8 cellular contexts compared by ENCODE assay signal in the genomic region with DNA sequence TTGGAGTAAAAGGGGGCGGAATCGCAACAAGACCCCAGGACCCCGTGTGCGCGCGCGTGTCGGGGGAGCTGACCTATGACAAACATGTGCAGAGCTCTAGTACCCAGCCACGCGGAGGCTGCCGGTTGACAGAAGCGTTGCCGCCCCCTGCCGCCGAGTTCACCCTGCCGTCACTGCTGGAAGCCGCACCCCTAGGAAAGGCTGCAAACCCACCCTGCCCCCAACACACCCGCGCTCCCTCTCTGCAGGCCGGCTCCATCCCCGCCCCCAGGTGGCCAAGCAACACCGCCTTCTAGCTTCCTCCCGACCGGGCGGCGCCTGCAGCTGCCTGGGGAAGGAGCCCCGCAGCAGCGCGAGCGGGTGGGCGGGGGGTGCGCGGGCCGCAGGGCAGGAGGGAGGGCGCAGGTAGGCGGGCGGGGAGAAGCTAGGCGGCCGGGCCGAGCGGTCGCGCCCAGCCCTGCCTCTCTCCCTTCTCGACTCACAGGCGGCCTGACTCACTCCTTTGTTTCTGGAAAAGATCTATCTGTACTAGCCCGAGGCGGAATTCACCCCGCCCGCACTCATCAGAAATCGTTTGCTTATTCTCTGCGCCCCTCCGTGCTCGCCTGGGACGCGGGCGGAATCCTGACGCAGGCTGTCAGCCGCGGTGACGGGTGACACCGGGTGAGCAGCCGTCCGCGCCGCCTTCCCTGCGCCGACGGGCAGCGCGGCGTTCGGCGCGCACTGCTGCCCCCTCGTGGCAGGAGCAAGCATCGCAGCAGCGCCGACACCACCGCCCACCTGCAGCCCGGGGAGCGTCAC.
DNase-seq lines count a peak whose midpoint lies in the region; ATAC-seq and TF ChIP-seq lines count a peak whose summit lies in the region.

No MANE protein-coding gene starts in this region.

- intact Hi-C loops in CD4-positive, alpha-beta memory T cell (cut with micrococcal nuclease), result loop anchor here (1.0 to 10.0 kb wide), 11 partner anchors 31 to 1729 kb away; a partner anchor contains a TSS
- intact Hi-C loops in activated CD4-positive, alpha-beta memory T cell treated with anti-CD3 and anti-CD28 coated beads for 36 hours (cut with micrococcal nuclease), result loop anchor here (1.0 to 10.0 kb wide), 9 partner anchors 30 to 1571 kb away; a partner anchor contains a TSS
- intact Hi-C loops in lower lobe of right lung (cut with DNase I), result no loop called here

- peaks cover 13% of the 10 kb centered on the region for H3K4me1 ChIP-seq in CD4-positive, alpha-beta memory T cell (ENCODE audit: insufficient read depth, low read length)
- H3K4me1 ChIP-seq in lower lobe of right lung, result peaks cover 9% of the 10 kb centered on the region

- TF ChIP-seq CTCF in HL-60 (IDR thresholded peaks at IDR 0.05; ENCODE audit: insufficient read depth, low read length) (peak; percentile 81), lower lobe of right lung (IDR thresholded peaks at IDR 0.05) (peak; percentile 97)

- no peaks in the 10 kb centered on the region for H3K36me3 ChIP-seq in CD4-positive, alpha-beta memory T cell (ENCODE audit: insufficient read depth, low read length)
- H3K36me3 ChIP-seq in lower lobe of right lung, result no peaks in the 10 kb centered on the region

- no peaks in the 10 kb centered on the region for H3K27me3 Mint-ChIP-seq in CD4-positive, alpha-beta memory T cell
- no peaks in the 10 kb centered on the region for H3K27me3 Mint-ChIP-seq in activated CD4-positive, alpha-beta memory T cell treated with anti-CD3 and anti-CD28 coated beads for 36 hours

- peak overlapping the region; percentile 90 for H3K27ac ChIP-seq in CD4-positive, alpha-beta memory T cell (ENCODE audit: low read depth, low read length)
- no peak overlapping the region for H3K27ac ChIP-seq in HL-60 (replicated peaks)
- peak overlapping the region; percentile 95 for H3K27ac ChIP-seq in lower lobe of right lung

- CTCF ChIA-PET in CD4-positive, alpha-beta memory T cell (lab: Charles Lee; ENCODE audit: partially characterized antibody), result interaction anchor here (0.6 to 2.3 kb wide), 27 partner anchors 8 to 744 kb away, joined by 3 to 17 read pairs (median 8); no protein-coding TSS in a partner anchor
- CTCF ChIA-PET in activated CD4-positive, alpha-beta memory T cell treated with anti-CD3 and anti-CD28 coated beads for 36 hours (lab: Charles Lee), result interaction anchor here (0.5 to 2.9 kb wide), 35 partner anchors 8 to 1400 kb away, joined by 3 to 21 read pairs (median 4); no protein-coding TSS in a partner anchor

- peak; percentile 89 for ATAC-seq in GM19467 (IDR thresholded peaks at IDR 0.05; ENCODE audit: unreplicated experiment)
- peak; percentile 95 to 98 for ATAC-seq in lower lobe of right lung

- no peaks in the 10 kb centered on the region for H3K36me3 Mint-ChIP-seq in CD4-positive, alpha-beta memory T cell
- H3K36me3 Mint-ChIP-seq in activated CD4-positive, alpha-beta memory T cell treated with anti-CD3 and anti-CD28 coated beads for 36 hours, result no peaks in the 10 kb centered on the region

- H3K9me3 Mint-ChIP-seq in CD4-positive, alpha-beta memory T cell, result no peaks in the 10 kb centered on the region
- no peaks in the 10 kb centered on the region for H3K9me3 Mint-ChIP-seq in activated CD4-positive, alpha-beta memory T cell treated with anti-CD3 and anti-CD28 coated beads for 36 hours

- POLR2A ChIA-PET in CD4-positive, alpha-beta memory T cell (lab: Charles Lee; ENCODE audit: partially characterized antibody), result interaction anchor here (1.0 to 2.3 kb wide), 9 partner anchors 8 to 1728 kb away, joined by 3 to 14 read pairs (median 5); a partner anchor contains a TSS
- POLR2A ChIA-PET in activated CD4-positive, alpha-beta memory T cell treated with anti-CD3 and anti-CD28 coated beads for 36 hours (lab: Charles Lee), result interaction anchor here (0.8 to 1.4 kb wide), 4 partner anchors 8 to 638 kb away, joined by 3 to 4 read pairs (median 4); no protein-coding TSS in a partner anchor

- H3K4me1 Mint-ChIP-seq in CD4-positive, alpha-beta memory T cell, result peaks cover 10 to 19% (median 10%) of the 10 kb centered on the region in 4 donors
- H3K4me1 Mint-ChIP-seq in activated CD4-positive, alpha-beta memory T cell treated with anti-CD3 and anti-CD28 coated beads for 36 hours (ENCODE audit: low read depth), result peaks cover 19% of the 10 kb centered on the region

- peak; percentile 91 to 96 (median 93) for DNase-seq in CD4-positive, alpha-beta memory T cell
- DNase-seq in HL-60 (ENCODE audit: low read depth in 1 of 2, low spot score in 1 of 2) (peak; percentile 34 to 59), NCI-H82 (lab: John Stamatoyannopoulos, UW) (peak; percentile 99), ecto neural progenitor cell (ENCODE audit: low spot score) (peak; percentile 91), lower lobe of right lung (peak; percentile 92)
- peak; percentile 92 for DNase-seq in activated CD4-positive, alpha-beta memory T cell treated with anti-CD3 and anti-CD28 coated beads for 36 hours
- peak; percentile 67 to 81 (median 76) for DNase-seq in stimulated activated CD4-positive, alpha-beta T cell treated with anti-CD3 and anti-CD28 coated beads, TNF-alpha, amount 100 ng/mL, for 1 hour (ENCODE audit: low read depth in 3 of 3, low spot score in 1 of 3)

- peak overlapping the region in 1 of 2 donors; percentile 81 for H3K4me3 ChIP-seq in CD4-positive, alpha-beta memory T cell (ENCODE audit: low read length in 2 of 2)
- peak overlapping the region; percentile 52 for H3K4me3 ChIP-seq in HL-60 (replicated peaks; ENCODE audit: insufficient read depth, low read length)
- peak overlapping the region; percentile 81 for H3K4me3 ChIP-seq in lower lobe of right lung

- H3K4me3 Mint-ChIP-seq in CD4-positive, alpha-beta memory T cell, result peak overlapping the region; percentile 78 to 96 (median 93)
- peak overlapping the region; percentile 88 for H3K4me3 Mint-ChIP-seq in activated CD4-positive, alpha-beta memory T cell treated with anti-CD3 and anti-CD28 coated beads for 36 hours

- H3K9me3 ChIP-seq in CD4-positive, alpha-beta memory T cell (ENCODE audit: control insufficient read depth in 1 of 2, low read length in 2 of 2), result no peaks in the 10 kb centered on the region
- no peaks in the 10 kb centered on the region for H3K9me3 ChIP-seq in lower lobe of right lung

- H3K27ac Mint-ChIP-seq in CD4-positive, alpha-beta memory T cell, result peak overlapping the region; percentile 76 to 99 (median 98)
- H3K27ac Mint-ChIP-seq in activated CD4-positive, alpha-beta memory T cell treated with anti-CD3 and anti-CD28 coated beads for 36 hours, result peak overlapping the region; percentile 94

- no peaks in the 10 kb centered on the region for H3K27me3 ChIP-seq in CD4-positive, alpha-beta memory T cell (ENCODE audit: insufficient read depth, low read length)
- H3K27me3 ChIP-seq in HL-60 (ENCODE audit: insufficient read depth, poor library complexity, severe bottlenecking) (no peaks in the 10 kb centered on the region), lower lobe of right lung (ENCODE audit: low read depth) (no peaks in the 10 kb centered on the region)

Comparison
In these comparisons a context has a peak if more than half of its experiments do, and no peak if none do; other contexts are left out.
1. DNase-seq: peak in every context shown above with its lines; median percentile 99 in NCI-H82; 93 in CD4-positive, alpha-beta memory T cell; 92 in activated CD4-positive, alpha-beta memory T cell treated with anti-CD3 and anti-CD28 coated beads for 36 hours; 92 in lower lobe of right lung; 91 in ecto neural progenitor cell; 76 in stimulated activated CD4-positive, alpha-beta T cell treated with anti-CD3 and anti-CD28 coated beads, TNF-alpha, amount 100 ng/mL, for 1 hour; 46 in HL-60.